8 cellular contexts compared by ENCODE assay signal in genomic region chr1:148951336-148952227, GRCh38.
DNase-seq lines count a peak whose midpoint lies in the region; ATAC-seq, FAIRE-seq and TF ChIP-seq lines count a peak whose summit lies in the region.
"Not testable (repeated sequence)": the region's sequence is repeated elsewhere in the genome, so short reads cannot be mapped to it uniquely, and the experiment has no call there.

No MANE protein-coding gene starts in this region.

- peak overlapping the region; percentile 91 for H3K9ac ChIP-seq in GM23248
- peak overlapping the region; percentile 61 for H3K9ac ChIP-seq in KMS-11

- H3K4me3 Mint-ChIP-seq in Calu3 (ENCODE audit: low read depth, unreplicated experiment), result peak overlapping the region; percentile 79
- H3K4me3 Mint-ChIP-seq in activated T-cell treated with anti-CD3 and anti-CD28 coated beads, Interleukin-2, amount 50 U/mL, for 4 hours, result peak overlapping the region; percentile 86

- 4% methylated on average over 17 to 22 of the region's 44 CpGs for WGBS in GM23248 (ENCODE audit: low coverage in 1 of 2, low lambda C conversion rate in 2 of 2, missing lambda C conversion rate in 2 of 2), 2 experiments
- 4 to 9% methylated on average over 4 to 10 of the region's 44 CpGs for WGBS in esophagus squamous epithelium, 2 donors

- H3K79me2 ChIP-seq in GM23248 (ENCODE audit: insufficient read depth) (peaks cover 38% of the 10 kb centered on the region), KMS-11 (ENCODE audit: insufficient read depth, low read depth) (peaks cover 19% of the 10 kb centered on the region; the same call in 1 of the 2 replicates)

- H3K36me3 ChIP-seq in GM23248 (ENCODE audit: low read depth); KMS-11 (ENCODE audit: insufficient read depth); esophagus squamous epithelium; muscle layer of duodenum (ENCODE audit: control insufficient read depth in 1 of 2, insufficient read depth in 2 of 2, low read length in 2 of 2): not testable (repeated sequence)

- H3K4me3 ChIP-seq in GM23248 (peak overlapping the region; percentile 78), esophagus squamous epithelium (peak overlapping the region; percentile 31 to 70 (median 54)), muscle layer of duodenum (ENCODE audit: low read depth in 1 of 2, low read length in 2 of 2) (peak overlapping the region; percentile 26 to 59)
- not testable (repeated sequence) for H3K4me3 ChIP-seq in KMS-11 (IDR thresholded peaks at IDR 0.05; ENCODE audit: insufficient read depth, low read depth, low read length)

- FAIRE-seq in RCC 7860 (lab: Jason Lieb, UNC), result not testable (repeated sequence)

- peaks cover 11% of the 10 kb centered on the region for H3K4me1 ChIP-seq in GM23248 (ENCODE audit: insufficient read depth)
- peaks cover 60% of the 10 kb centered on the region for H3K4me1 ChIP-seq in KMS-11 (ENCODE audit: low read depth, poor library complexity, severe bottlenecking)
- peaks cover 0 to 21% (median 0%) of the 10 kb centered on the region in 3 donors for H3K4me1 ChIP-seq in esophagus squamous epithelium
- not testable (repeated sequence) for H3K4me1 ChIP-seq in muscle layer of duodenum (ENCODE audit: control insufficient read depth in 1 of 2, insufficient read depth in 2 of 2, low read length in 2 of 2)

- not testable (repeated sequence) for BruUV-seq in Calu3 (replicated peaks; lab: Mats Ljungman, UMichigan)

- in situ Hi-C loops in GM23248 (cut with MboI), result not testable (repeated sequence)

- not testable (repeated sequence) for TF ChIP-seq CTCF in Calu3 (IDR thresholded peaks at IDR 0.05; ENCODE audit: unreplicated experiment); KMS-11 (conservative IDR thresholded peaks at IDR 0.05; ENCODE audit: low read depth, low read length)
- TF ChIP-seq CTCF in esophagus squamous epithelium (IDR thresholded peaks at IDR 0.05), result peak in 3 of 6 experiments; percentile 4 to 18 (median 8)

- peak in 2 of 4 donors; percentile 23 to 52 for TF ChIP-seq POLR2A in esophagus squamous epithelium (IDR thresholded peaks at IDR 0.05)

- H3K9me2 ChIP-seq in GM23248 (ENCODE audit: insufficient read depth), result not testable (repeated sequence)

- DNase-seq in Calu3 (peak; percentile 89), GM23248 (peak; percentile 88), RCC 7860 (ENCODE audit: low spot score) (peak; percentile 62), esophagus squamous epithelium (lab: John Stamatoyannopoulos, UW) (peak; percentile 14)
- peak; percentile 60 for DNase-seq in activated T-cell treated with anti-CD3 and anti-CD28 coated beads, Interleukin-2, amount 50 U/mL, for 4 hours
- peak; percentile 34 to 51 for DNase-seq in stimulated activated CD8-positive, alpha-beta memory T cell treated with anti-CD3 and anti-CD28 coated beads, Interleukin-2, amount 100 ng/mL, for 48 hours (ENCODE audit: low read depth in 2 of 2)

- intact Hi-C loops in Calu3 (cut with micrococcal nuclease; ENCODE audit: unreplicated experiment); esophagus squamous epithelium (cut with DNase I): not testable (repeated sequence)

- peak overlapping the region; percentile 80 for H3K4me2 ChIP-seq in GM23248 (ENCODE audit: unreplicated experiment)
- H3K4me2 ChIP-seq in KMS-11, result peak overlapping the region; percentile 81; the same call in 1 of the 2 replicates

- CTCF ChIA-PET in Calu3 (lab: Charles Lee), result not testable (repeated sequence)

- not testable (repeated sequence) for H3K9me3 ChIP-seq in GM23248 (ENCODE audit: low read depth); esophagus squamous epithelium; muscle layer of duodenum (ENCODE audit: control insufficient read depth in 1 of 2, low read length in 2 of 2)

- H3K36me3 Mint-ChIP-seq in Calu3 (ENCODE audit: insufficient read depth, unreplicated experiment), result peaks cover 12% of the 10 kb centered on the region
- H3K36me3 Mint-ChIP-seq in activated T-cell treated with anti-CD3 and anti-CD28 coated beads, Interleukin-2, amount 50 U/mL, for 4 hours (ENCODE audit: insufficient read depth), result not testable (repeated sequence)

- peaks cover 16% of the 10 kb centered on the region for H3K4me1 Mint-ChIP-seq in Calu3 (ENCODE audit: low read depth, unreplicated experiment)
- H3K4me1 Mint-ChIP-seq in activated T-cell treated with anti-CD3 and anti-CD28 coated beads, Interleukin-2, amount 50 U/mL, for 4 hours (ENCODE audit: low read depth), result peaks cover 12% of the 10 kb centered on the region

- H3F3A ChIP-seq in GM23248 (ENCODE audit: insufficient read depth), result not testable (repeated sequence)

- H4K20me1 ChIP-seq in GM23248 (ENCODE audit: insufficient read depth); KMS-11 (ENCODE audit: insufficient read depth): not testable (repeated sequence)

- H3K27me3 Mint-ChIP-seq in Calu3 (ENCODE audit: unreplicated experiment); activated T-cell treated with anti-CD3 and anti-CD28 coated beads, Interleukin-2, amount 50 U/mL, for 4 hours (ENCODE audit: low read depth): not testable (repeated sequence)

- not testable (repeated sequence) for H3K9me3 Mint-ChIP-seq in Calu3 (ENCODE audit: low read depth, unreplicated experiment); activated T-cell treated with anti-CD3 and anti-CD28 coated beads, Interleukin-2, amount 50 U/mL, for 4 hours

- H3K27ac Mint-ChIP-seq in Calu3 (ENCODE audit: unreplicated experiment), result peak overlapping the region; percentile 84

- H2AFZ ChIP-seq in GM23248 (peak overlapping the region; percentile 65; the same call in 1 of the 2 replicates), KMS-11 (ENCODE audit: low read depth) (peak overlapping the region; percentile 88)

- H3K27me3 ChIP-seq in GM23248 (replicated peaks; ENCODE audit: insufficient read depth); KMS-11 (ENCODE audit: insufficient read depth, low read depth); esophagus squamous epithelium; muscle layer of duodenum (ENCODE audit: low read depth, low read length): not testable (repeated sequence)

- H3K27ac ChIP-seq in GM23248 (peak overlapping the region; percentile 95), KMS-11 (peak overlapping the region; percentile 60), esophagus squamous epithelium (peak overlapping the region; percentile 58 to 82 (median 80))
- not testable (repeated sequence) for H3K27ac ChIP-seq in muscle layer of duodenum (ENCODE audit: low read length)

- peak; percentile 74 to 80 for ATAC-seq in activated T-cell treated with anti-CD3 and anti-CD28 coated beads, Interleukin-2, amount 50 U/mL, for 4 hours

Comparison
In these comparisons a context has a peak if more than half of its experiments do, and no peak if none do; other contexts are left out.
1. DNase-seq: peak in every context shown above with its lines; median percentile 89 in Calu3; 88 in GM23248; 62 in RCC 7860; 60 in activated T-cell treated with anti-CD3 and anti-CD28 coated beads, Interleukin-2, amount 50 U/mL, for 4 hours; 42 in stimulated activated CD8-positive, alpha-beta memory T cell treated with anti-CD3 and anti-CD28 coated beads, Interleukin-2, amount 100 ng/mL, for 48 hours; 14 in esophagus squamous epithelium.